ENCODE assay signal across 8 cellular contexts in genomic region chr12:53065975-53066593, GRCh38. TPM values are rescaled to one million over a fixed set of nuclear protein-coding genes. Genes with fewer than 3 reads are reported as not detected.
DNase-seq lines count a peak whose midpoint lies in the region; ATAC-seq and TF ChIP-seq lines count a peak whose summit lies in the region.

No MANE protein-coding gene starts in this region.

- no peaks in the 10 kb centered on the region for H3K27me3 Mint-ChIP-seq in CD4-positive, alpha-beta memory T cell

- no peak for ATAC-seq in GM18517 (IDR thresholded peaks at IDR 0.05; ENCODE audit: unreplicated experiment)

- no peaks in the 10 kb centered on the region for H3K27me3 ChIP-seq in CD4-positive, alpha-beta memory T cell (ENCODE audit: insufficient read depth, low read length)
- no peaks in the 10 kb centered on the region for H3K27me3 ChIP-seq in thyroid gland

- no peak for TF ChIP-seq POLR2A in thyroid gland (IDR thresholded peaks at IDR 0.05)

- intact Hi-C loops in CD4-positive, alpha-beta memory T cell (cut with micrococcal nuclease): loop anchor here (1.0 to 5.0 kb wide), 5 partner anchors 33 to 279 kb away; partner anchors contain the start of gene SOAT2
- intact Hi-C loops in thyroid gland (cut with DNase I): loop anchor here (2.0 to 10.0 kb wide), 2 partner anchors 31 to 129 kb away; partner anchors contain the start of gene IGFBP6

- DNase-seq in CD4-positive, alpha-beta memory T cell: peak; percentile 48 to 64 (median 57)
- DNase-seq in HuH-7.5 (ENCODE audit: low spot score): peak; percentile 96
- DNase-seq in RKO (ENCODE audit: low spot score): peak; percentile 77
- DNase-seq in activated T-helper 9 cell treated with anti-CD3 and anti-CD28 coated beads, Interleukin-2, amount 50 U/mL, for 16 hours (ENCODE audit: low read depth): peak; percentile 55
- peak; percentile 87 for DNase-seq in fibroblast of villous mesenchyme (ENCODE audit: low read depth)
- DNase-seq in nucleus accumbens (lab: John Stamatoyannopoulos, UW): peak in 47 of 56 donors; percentile 21 to 89 (median 58)
- peak; percentile 74 to 77 for DNase-seq in thyroid gland

- TF ChIP-seq CTCF in fibroblast of villous mesenchyme (IDR thresholded peaks at IDR 0.05; ENCODE audit: insufficient read depth, low read depth, low read length) (peak; percentile 86), thyroid gland (IDR thresholded peaks at IDR 0.05) (peak; percentile 74 to 92 (median 86))

- H3K36me3 ChIP-seq in CD4-positive, alpha-beta memory T cell (ENCODE audit: insufficient read depth, low read length): peaks cover 28% of the 10 kb centered on the region
- peaks cover 11 to 16% of the 10 kb centered on the region in 2 donors for H3K36me3 ChIP-seq in thyroid gland

- POLR2A ChIA-PET in CD4-positive, alpha-beta memory T cell (lab: Charles Lee; ENCODE audit: partially characterized antibody): interaction anchor here (0.8 to 5.1 kb wide), 8 partner anchors 9 to 255 kb away, joined by 3 to 36 read pairs (median 8); partner anchors contain the start of genes AAAS, IGFBP6, SOAT2 and SPRYD3

- peaks cover 16 to 66% of the 10 kb centered on the region in 2 donors for H3K36me3 Mint-ChIP-seq in CD4-positive, alpha-beta memory T cell

- peaks cover 7% of the 10 kb centered on the region for H3K4me1 ChIP-seq in CD4-positive, alpha-beta memory T cell (ENCODE audit: insufficient read depth, low read length)
- H3K4me1 ChIP-seq in thyroid gland: peaks cover 20 to 76% of the 10 kb centered on the region in 2 donors

- H3K4me3 ChIP-seq in CD4-positive, alpha-beta memory T cell (ENCODE audit: low read length in 2 of 2): no peak overlapping the region
- H3K4me3 ChIP-seq in fibroblast of villous mesenchyme (ENCODE audit: low read depth, low read length) (no peak overlapping the region), thyroid gland (replicated peaks in 1 of 3) (no peak overlapping the region)

- CTCF ChIA-PET in CD4-positive, alpha-beta memory T cell (lab: Charles Lee; ENCODE audit: partially characterized antibody): interaction anchor here (0.6 to 27.0 kb wide), 31 partner anchors 8 to 443 kb away, joined by 3 to 511 read pairs (median 4); partner anchors contain the start of genes AAAS, ESPL1, IGFBP6 and SOAT2

- H3K27ac ChIP-seq in CD4-positive, alpha-beta memory T cell (ENCODE audit: low read depth, low read length): no peak overlapping the region
- peak overlapping the region; percentile 27 to 75 (median 71) for H3K27ac ChIP-seq in thyroid gland

- H3K27ac Mint-ChIP-seq in CD4-positive, alpha-beta memory T cell: peak overlapping the region in 6 of 7 donors; percentile 54 to 89 (median 68)

- no peaks in the 10 kb centered on the region for H3K9me3 Mint-ChIP-seq in CD4-positive, alpha-beta memory T cell

- no peaks in the 10 kb centered on the region for H3K9me3 ChIP-seq in CD4-positive, alpha-beta memory T cell (ENCODE audit: control insufficient read depth in 1 of 2, low read length in 2 of 2)
- H3K9me3 ChIP-seq in thyroid gland: no peaks in the 10 kb centered on the region

- peaks cover 9 to 19% (median 12%) of the 10 kb centered on the region in 4 donors for H3K4me1 Mint-ChIP-seq in CD4-positive, alpha-beta memory T cell

- 24 to 28% methylated on average over 16 of the region's 16 CpGs for WGBS in thyroid gland, 2 donors

- no peak overlapping the region for H3K4me3 Mint-ChIP-seq in CD4-positive, alpha-beta memory T cell

RNA-seq across cellular contexts. Expression of gene SPRYD3, which starts 13.1 kb away (rescaled TPM):
- 10 to 100 TPM; 54.3 to 59.3 TPM for total RNA-seq in CD4-positive, alpha-beta memory T cell
- polyA plus RNA-seq in CD4-positive, alpha-beta memory T cell: 10 to 100 TPM; 54.2 to 71.7 TPM
- total RNA-seq in fibroblast of villous mesenchyme: 17.4 and 19.4 TPM in 2 replicates
- total RNA-seq in thyroid gland: 10 to 100 TPM; 37.8 to 82.7 (median 58.9) TPM

RNA-seq across cellular contexts. Expression of gene TNS2, which starts 16.2 kb away (rescaled TPM):
- 1 to 10 TPM; 6.3 to 7.2 TPM for total RNA-seq in CD4-positive, alpha-beta memory T cell
- under 1 TPM; 0.27 to 0.45 TPM for polyA plus RNA-seq in CD4-positive, alpha-beta memory T cell
- total RNA-seq in fibroblast of villous mesenchyme: 36.7 and 46.1 TPM in 2 replicates
- 100 to 1,000 TPM in 3 of 4 donors, 10 to 100 TPM in 1; 86.7 to 179 (median 114) TPM for total RNA-seq in thyroid gland

RNA-seq across cellular contexts. Expression of gene IGFBP6, which starts 31.4 kb away (rescaled TPM):
- total RNA-seq in CD4-positive, alpha-beta memory T cell: under 1 TPM in 1 of 2 experiments, not detected in 1; 0.61 TPM
- 1 to 10 TPM in 1 of 2 donors, under 1 TPM in 1; 0.53 to 1.5 TPM for polyA plus RNA-seq in CD4-positive, alpha-beta memory T cell
- total RNA-seq in fibroblast of villous mesenchyme (277 and 396 TPM in 2 replicates), thyroid gland (100 to 1,000 TPM in 3 of 4 donors, 10 to 100 TPM in 1; 76.6 to 363 (median 186) TPM)

RNA-seq across cellular contexts. Expression of gene SOAT2, which starts 37.2 kb away (rescaled TPM):
- total RNA-seq in CD4-positive, alpha-beta memory T cell: under 1 TPM; 0.26 to 0.42 TPM
- polyA plus RNA-seq in CD4-positive, alpha-beta memory T cell: under 1 TPM; 0.20 to 0.85 TPM
- total RNA-seq in fibroblast of villous mesenchyme: not detected in 2 replicates
- under 1 TPM in 1 of 4 donors, not detected in 3; 0.40 TPM for total RNA-seq in thyroid gland

RNA-seq across cellular contexts. Expression of gene EIF4B, which starts 59.8 kb away (rescaled TPM):
- total RNA-seq in CD4-positive, alpha-beta memory T cell: 100 to 1,000 TPM; 730 to 777 TPM
- polyA plus RNA-seq in CD4-positive, alpha-beta memory T cell: 100 to 1,000 TPM in 1 of 2 donors, 10 to 100 TPM in 1; 74.2 to 117 TPM
- 838 and 849 TPM in 2 replicates for total RNA-seq in fibroblast of villous mesenchyme
- total RNA-seq in thyroid gland: 100 to 1,000 TPM; 428 to 704 (median 567) TPM

Comparison
In these comparisons a context has a peak if more than half of its experiments do, and no peak if none do; other contexts are left out.
1. RNA of gene IGFBP6, which starts 31.4 kb away (total RNA-seq): 277 to 396 TPM in fibroblast of villous mesenchyme and 76.6 to 363 TPM in thyroid gland; 0.61 TPM in CD4-positive, alpha-beta memory T cell; every median in the first group is over 10 times any median in the second.
2. Peak in every context shown above with its lines, with median percentiles within 50 percentile points of each other: DNase-seq.